Comparison of ENCODE assay signal across 1 cellular context in the genomic region with DNA sequence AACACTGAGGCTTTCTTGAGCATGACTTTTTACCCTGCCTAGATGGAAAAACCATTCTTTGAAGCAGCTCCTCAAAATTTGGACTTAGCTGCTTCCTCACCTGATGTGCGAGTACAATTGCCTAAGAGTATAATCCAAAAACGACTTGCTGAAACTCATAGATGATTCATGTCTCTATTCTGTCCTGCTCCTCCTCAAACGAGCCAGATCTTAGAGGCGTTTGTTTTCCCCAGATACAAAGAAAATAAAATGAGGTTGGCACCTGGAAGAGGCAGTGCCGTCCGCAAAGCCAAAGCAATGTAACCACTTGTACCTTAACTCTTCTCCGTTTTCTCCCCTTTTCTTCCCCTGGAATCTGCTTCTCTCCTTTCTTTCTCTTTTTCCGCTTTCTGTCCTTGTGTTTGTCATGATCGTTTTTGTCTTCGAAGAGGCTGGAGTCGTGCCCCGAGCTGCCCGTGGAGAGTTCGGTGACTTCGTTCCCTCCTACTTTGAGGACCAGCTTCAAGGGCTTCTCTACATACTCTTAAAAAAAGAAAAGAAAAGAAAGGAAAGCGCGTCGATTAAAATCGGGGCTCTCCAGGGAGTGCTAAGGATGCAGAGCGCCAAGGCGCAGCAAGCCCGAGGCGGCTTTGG.
TF ChIP-seq lines count a peak whose summit lies in the region.

No MANE protein-coding gene starts in this region.

TF ChIP-seq in HCT116, 20 proteins besides CTCF, POLR2A, EP300 and RAD21 (continued from another document):
- no peak for TF ChIP-seq YY1 (IDR thresholded peaks at IDR 0.05; ENCODE audit: extremely low read depth, insufficient replicate concordance, low read depth, low read length)
- no peak for TF ChIP-seq SRF (IDR thresholded peaks at IDR 0.05; ENCODE audit: low read depth)
- no peak for TF ChIP-seq POLR2AphosphoS5 (IDR thresholded peaks at IDR 0.05; ENCODE audit: low read depth, low read length)
- no peak for TF ChIP-seq ZNF274 (IDR thresholded peaks at IDR 0.05; ENCODE audit: low read depth, low read length)
- no peak for TF ChIP-seq EZH2phosphoT487 (IDR thresholded peaks at IDR 0.05; ENCODE audit: borderline replicate concordance)
- no peak for TF ChIP-seq EGR1 (IDR thresholded peaks at IDR 0.05; ENCODE audit: low read depth)
- TF ChIP-seq ZFX (IDR thresholded peaks at IDR 0.05) = no peak
